ENCODE assay signal across 29 cellular contexts in the genomic region with DNA sequence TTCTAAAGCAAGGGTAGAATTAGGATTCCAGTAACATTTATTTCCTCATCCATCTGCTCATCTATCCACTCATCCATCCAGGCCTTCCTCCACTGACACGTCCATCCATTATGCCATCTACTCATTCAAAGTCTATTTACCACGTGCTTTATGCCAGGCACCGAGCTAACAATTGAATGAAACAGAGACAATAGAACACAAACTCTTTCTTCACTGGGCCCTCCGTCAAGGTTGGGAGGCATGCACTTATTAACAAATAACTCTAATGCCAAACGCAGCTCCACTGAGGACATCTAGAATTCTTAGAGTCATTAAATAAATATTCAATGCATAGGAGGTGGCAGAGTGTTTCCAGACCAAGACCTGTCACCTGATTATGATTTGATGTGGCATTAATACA.
"Had no signal": no experiment of that assay in that cellular context is flagged by ENCODE, and none has a peak within 500 bp of the region (broad histone marks: within the 10 kb centered on the region; RNA-seq: fewer than 3 reads in every experiment).

No MANE protein-coding gene starts in this region.

- H3K4me3 ChIP-seq: adrenal gland, ascending aorta, body of pancreas, breast epithelium, cardiac muscle cell had no signal

- H3K4me1 ChIP-seq: adrenal gland, ascending aorta, breast epithelium had no signal

- DNase-seq: activated effector memory CD4-positive, alpha-beta T cell treated with anti-CD3 and anti-CD28 coated beads, Interleukin-2, amount 50 U/mL, for 16 hours; activated effector memory CD4-positive, alpha-beta T cell treated with Interleukin-2 at 50 U/mL for 16 hours; activated gamma-delta T cell; activated gamma-delta T cell treated with Interleukin-2 at 50 U/mL for 16 hours; activated naive CD4-positive, alpha-beta T cell; activated naive CD4-positive, alpha-beta T cell treated with anti-CD3 and anti-CD28 coated beads for 36 hours; activated naive CD4-positive, alpha-beta T cell treated with anti-CD3 and anti-CD28 coated beads, Interleukin-2, amount 10 ng/mL, durations not matched to agents 7 days and 5 days; activated naive CD4-positive, alpha-beta T cell treated with anti-CD3 and anti-CD28 coated beads, Interleukin-2, amount 50 U/mL, for 16 hours; activated naive CD4-positive, alpha-beta T cell treated with Interleukin-2 at 50 U/mL for 16 hours; activated naive CD8-positive, alpha-beta T cell treated with anti-CD3 and anti-CD28 coated beads for 36 hours; activated naive CD8-positive, alpha-beta T cell treated with anti-CD3 and anti-CD28 coated beads, Interleukin-2, amount 10 ng/mL, durations not matched to agents 7 days and 5 days; activated naive CD8-positive, alpha-beta T cell treated with anti-CD3 and anti-CD28 coated beads, Interleukin-2, amount 50 U/mL, for 24 hours; activated T-cell treated with anti-CD3 and anti-CD28 coated beads, Interleukin-2, amount 50 U/mL, for 24 hours; activated T-cell treated with anti-CD3 and anti-CD28 coated beads, Interleukin-2, amount 50 U/mL, for 4 hours; activated T-cell treated with anti-CD3 and anti-CD28 coated beads, Interleukin-2, amount 50 U/mL, for 48 hours; activated T-cell treated with anti-CD3 and anti-CD28 coated beads, Interleukin-2, amount 50 U/mL, for 72 hours; adrenal gland; amniotic stem cell; amygdala; anterior cingulate cortex; aorta; body of pancreas; brain microvascular endothelial cell; caudate nucleus; central memory CD4-positive, alpha-beta T cell; cerebellar nuclear complex had no signal

- H3K9me3 ChIP-seq: adrenal gland, ascending aorta, body of pancreas, breast epithelium had no signal

- H3K27me3 ChIP-seq: adrenal gland, ascending aorta, body of pancreas, brain microvascular endothelial cell, breast epithelium, cardiac muscle cell had no signal

- H3K36me3 ChIP-seq: adrenal gland, ascending aorta, brain microvascular endothelial cell, breast epithelium, cardiac muscle cell had no signal
